Comparison of ENCODE assay signal across 7 cellular contexts in the genomic region with DNA sequence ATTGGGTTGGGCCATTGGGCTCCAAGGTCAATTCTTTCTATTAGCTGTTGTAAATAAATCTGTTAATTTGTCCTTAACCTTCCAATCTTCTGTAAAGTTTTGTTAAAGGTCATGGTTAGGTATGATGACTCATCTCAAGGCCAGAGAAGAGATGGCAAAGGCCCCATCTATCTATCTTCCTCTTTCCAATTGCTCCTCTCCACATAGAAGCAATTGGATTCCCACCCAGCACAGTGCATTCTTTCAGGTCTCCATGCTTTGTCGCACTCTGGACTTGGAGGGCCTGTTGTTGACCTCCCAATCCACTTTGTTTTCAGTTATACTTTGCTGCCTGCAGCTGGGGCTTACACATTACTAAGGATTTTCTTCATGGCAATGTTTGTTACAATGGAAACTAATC.
"Had no signal": no experiment of that assay in that cellular context is flagged by ENCODE, and none has a peak within 500 bp of the region (broad histone marks: within the 10 kb centered on the region; RNA-seq: fewer than 3 reads in every experiment).

No MANE protein-coding gene starts in this region.

- H3K27ac Mint-ChIP-seq: GM23338, H9 had no signal

- H3K9me3 Mint-ChIP-seq: GM23338, H9 had no signal

- ATAC-seq: GM23338 had no signal

- H2AFZ ChIP-seq: GM23338 had no signal

- FAIRE-seq: H1, H54, HTR-8/SVneo had no signal

- H3K36me3 Mint-ChIP-seq: IgD-negative memory B cell had no signal

- DNase-seq: H9, HCEC 1CT had no signal

- H3K4me3 ChIP-seq: GM23338 had no signal

- H3K4me1 Mint-ChIP-seq: GM23338 had no signal

- H3K4me2 ChIP-seq: GM23338 had no signal

- H3K4me3 Mint-ChIP-seq: GM23338, H9, IgD-negative memory B cell had no signal
